ENCODE assay signal across 30 cellular contexts in the genomic region with DNA sequence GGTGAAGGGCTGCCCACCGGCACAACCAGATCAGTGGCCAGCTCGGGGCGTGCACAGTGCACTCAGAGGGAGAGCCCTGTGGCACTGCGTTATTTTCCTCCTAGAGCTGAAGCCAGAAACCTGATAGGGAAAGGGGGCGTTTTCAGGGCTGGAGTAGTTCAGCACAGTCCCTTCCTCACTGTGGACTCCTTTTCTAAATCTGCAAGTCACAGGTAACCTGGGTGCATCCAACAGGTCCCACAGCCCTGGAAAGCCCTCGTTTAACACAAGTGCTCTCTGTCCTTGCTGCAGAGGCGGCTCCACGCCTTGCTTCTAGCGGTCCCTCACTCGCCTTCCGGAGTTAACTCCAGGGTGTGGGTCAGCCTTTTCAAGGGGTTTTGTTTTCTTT.
DNase-seq lines count a peak whose midpoint lies in the region; ATAC-seq, FAIRE-seq and TF ChIP-seq lines count a peak whose summit lies in the region.
"Had no signal": no experiment of that assay in that cellular context is flagged by ENCODE, and none has a peak within 500 bp of the region (broad histone marks: within the 10 kb centered on the region; RNA-seq: fewer than 3 reads in every experiment).

No MANE protein-coding gene starts in this region.

- no peaks in the 10 kb centered on the region for H3K9me3 Mint-ChIP-seq in nephron
- H3K9me3 Mint-ChIP-seq: activated naive CD4-positive, alpha-beta T cell treated with anti-CD3 and anti-CD28 coated beads, Interleukin-2, amount 50 U/mL, for 72 hours; activated T-helper 2 cell treated with anti-CD3 and anti-CD28 coated beads, Interferon-gamma antibody, Interleukin-2, Interleukin-4, amounts not matched to agents 10 μg/mL and 5 μg/mL and 100 μg/mL, durations not matched to agents 14 hours and 24 hours and 36 hours; CD14-positive monocyte had no signal

- H2AFZ ChIP-seq in PC-3 (ENCODE audit: low read length) = no peak overlapping the region

- H3K4me3 ChIP-seq in BLaER1 (no peak overlapping the region), HL-60 (replicated peaks; ENCODE audit: insufficient read depth, low read length) (no peak overlapping the region), body of pancreas (no peak overlapping the region), PC-3 (ENCODE audit: low read length) (no peak overlapping the region)
- H3K4me3 ChIP-seq: dorsolateral prefrontal cortex, ovary, right atrium auricular region, testis had no signal

- H3K36me3 ChIP-seq in BLaER1 (peaks cover 56% of the 10 kb centered on the region), body of pancreas (replicated peaks in 1 of 2; ENCODE audit: insufficient read depth in 1 of 2, low read depth in 2 of 2) (no peaks in the 10 kb centered on the region), PC-3 (ENCODE audit: low read depth, low read length) (no peaks in the 10 kb centered on the region)
- H3K36me3 ChIP-seq: ovary, right atrium auricular region, WERI-Rb-1 had no signal

- peak overlapping the region; percentile 82 for H3K4me2 ChIP-seq in BLaER1
- no peak overlapping the region for H3K4me2 ChIP-seq in PC-3 (ENCODE audit: low read length)

- peaks cover 3% of the 10 kb centered on the region for H3K27me3 Mint-ChIP-seq in nephron (ENCODE audit: low read depth)

- no TSS peak for BruUV-seq in PC-3 (replicated peaks; lab: Mats Ljungman, UMichigan)

- peaks cover 86% of the 10 kb centered on the region for H3K4me1 Mint-ChIP-seq in nephron

- no peak for FAIRE-seq in GM12892 (lab: Jason Lieb, UNC)

- peaks cover 100% of the 10 kb centered on the region for H4K20me1 ChIP-seq in BLaER1
- H4K20me1 ChIP-seq in PC-3 (ENCODE audit: low read length) = peaks cover 39% of the 10 kb centered on the region; the same call in 1 of the 2 replicates

- no peaks in the 10 kb centered on the region for H3F3A ChIP-seq in PC-3 (ENCODE audit: low read length, unreplicated experiment)

- no peaks in the 10 kb centered on the region for H3K9me2 ChIP-seq in PC-3 (replicated peaks; ENCODE audit: low read length)

- peak; percentile 25 for ATAC-seq in body of pancreas
- no peak for ATAC-seq in PC-3
- ATAC-seq: activated naive CD4-positive, alpha-beta T cell treated with anti-CD3 and anti-CD28 coated beads, Interleukin-2, amount 50 U/mL, for 72 hours had no signal

- no peak overlapping the region for H3K4me3 Mint-ChIP-seq in nephron
- H3K4me3 Mint-ChIP-seq: CD14-positive monocyte had no signal

- H3K27ac ChIP-seq in BLaER1 = peak overlapping the region; percentile 74
- peak overlapping the region; percentile 46; the same call in 1 of the 2 replicates for H3K27ac ChIP-seq in HL-60 (replicated peaks)
- H3K27ac ChIP-seq in body of pancreas = peak overlapping the region in 2 of 4 donors; percentile 33 to 53
- no peak overlapping the region for H3K27ac ChIP-seq in PC-3 (ENCODE audit: low read length)
- H3K27ac ChIP-seq: ovary, WERI-Rb-1 had no signal

- H3K27ac Mint-ChIP-seq in nephron = peak overlapping the region; percentile 58 to 77 (median 74)
- H3K27ac Mint-ChIP-seq: activated T-helper 2 cell treated with anti-CD3 and anti-CD28 coated beads, Interferon-gamma antibody, Interleukin-2, Interleukin-4, amounts not matched to agents 10 μg/mL and 5 μg/mL and 100 μg/mL, durations not matched to agents 14 hours and 24 hours and 36 hours had no signal

- TF ChIP-seq POLR2A in body of pancreas (IDR thresholded peaks at IDR 0.05) (no peak), GM12892 (IDR thresholded peaks at IDR 0.05; ENCODE audit: low read depth, low read length) (no peak)

- CTCF ChIA-PET in PC-3 (lab: Charles Lee) = interaction anchor here (0.7 kb wide), 1 partner anchor 43 kb away, joined by 5 read pairs; no protein-coding TSS in a partner anchor

- H3K9me3 ChIP-seq in BLaER1 (no peaks in the 10 kb centered on the region), body of pancreas (no peaks in the 10 kb centered on the region), PC-3 (ENCODE audit: low read length) (no peaks in the 10 kb centered on the region)
- H3K9me3 ChIP-seq: ovary, right atrium auricular region, testis had no signal

- H3K36me3 Mint-ChIP-seq in nephron (ENCODE audit: low read depth) = no peaks in the 10 kb centered on the region

- TF ChIP-seq CTCF in HL-60 (IDR thresholded peaks at IDR 0.05; ENCODE audit: insufficient read depth, low read length) (no peak), body of pancreas (IDR thresholded peaks at IDR 0.05) (no peak), nephron (IDR thresholded peaks at IDR 0.05; ENCODE audit: unreplicated experiment in 3 of 3) (no peak), PC-3 (conservative IDR thresholded peaks at IDR 0.05; ENCODE audit: low read depth, low read length) (no peak)

- H3K4me1 ChIP-seq in BLaER1 (peaks cover 100% of the 10 kb centered on the region), body of pancreas (peaks cover 91% of the 10 kb centered on the region), PC-3 (ENCODE audit: insufficient read depth, low read length) (no peaks in the 10 kb centered on the region)

- POLR2A ChIA-PET in PC-3 (lab: Charles Lee; ENCODE audit: unreplicated experiment) = no interaction called here

- no peaks in the 10 kb centered on the region for H3K27me3 ChIP-seq in BLaER1
- H3K27me3 ChIP-seq in HL-60 (ENCODE audit: insufficient read depth, poor library complexity, severe bottlenecking) = no peaks in the 10 kb centered on the region
- H3K27me3 ChIP-seq in body of pancreas = no peaks in the 10 kb centered on the region
- H3K27me3 ChIP-seq in PC-3 (ENCODE audit: low read length) = no peaks in the 10 kb centered on the region
- H3K27me3 ChIP-seq: dorsolateral prefrontal cortex, ovary, right atrium auricular region, testis had no signal

- peaks cover 99% of the 10 kb centered on the region for H3K79me2 ChIP-seq in PC-3 (ENCODE audit: low read length)

- intact Hi-C loops in body of pancreas (cut with DNase I) (no loop called here), PC-3 (cut with micrococcal nuclease) (no loop called here)

- H3K9ac ChIP-seq in BLaER1 (peak overlapping the region; percentile 67), PC-3 (ENCODE audit: low read length) (no peak overlapping the region)

- DNase-seq in HL-60 (ENCODE audit: low read depth in 1 of 2, low spot score in 1 of 2) (no peak), body of pancreas (no peak), PC-3 (no peak), GM12892 (ENCODE audit: insufficient read length) (no peak), RKO (ENCODE audit: low spot score) (no peak)
- DNase-seq in activated CD8-positive, alpha-beta memory T cell treated with anti-CD3 and anti-CD28 coated beads for 24 hours = no peak
- DNase-seq: activated CD4-positive, alpha-beta T cell treated with anti-CD3 and anti-CD28 coated beads, Interleukin-2, amount 50 U/mL, for 48 hours; activated CD8-positive, alpha-beta memory T cell treated with anti-CD3 and anti-CD28 coated beads, Interleukin-2, amount 50 U/mL, for 48 hours; aorta; dorsolateral prefrontal cortex; glutamatergic neuron; HCEC 1CT; mesendoderm; NCI-H1105 treated with DMSO at 0.1 percent for 48 hours; NCI-H2081; NCI-H446; NK-92 treated with Interleukin-12 subunit alpha and Interleukin-12 subunit beta, amount 100 ng/mL, for 24 hours; ovary; stimulated activated CD4-positive, alpha-beta T cell treated with anti-CD3 and anti-CD28 coated beads, Interleukin-12 subunit alpha, Interleukin-12 subunit beta, amount 100 ng/mL, for 4 hours; stimulated activated CD4-positive, alpha-beta T cell treated with anti-CD3 and anti-CD28 coated beads, Interleukin-4, amount 100 ng/mL, for 24 hours; stimulated activated naive CD4-positive, alpha-beta T cell treated with Interleukin-2 at 50 U/mL for 16 hours; T-helper 2 cell; testis; WERI-Rb-1 had no signal

- WGBS in body of pancreas, 2 donors = 51 to 58% methylated on average over 10 to 11 of the region's 11 CpGs
